1 cellular context compared by ENCODE assay signal in genomic region chr6:27267865-27268444, GRCh38.
TF ChIP-seq lines count a peak whose summit lies in the region.

No MANE protein-coding gene starts in this region.

TF ChIP-seq in WTC11, 78 proteins besides CTCF, POLR2A, EP300 and RAD21 (continued from another document):
- TF ChIP-seq ZNF232 (CRISPR knock-in tag; IDR thresholded peaks at IDR 0.05) (no peak), TEAD4 (CRISPR knock-in tag; IDR thresholded peaks at IDR 0.05) (no peak), ZMAT4 (CRISPR knock-in tag; IDR thresholded peaks at IDR 0.05) (no peak), MYBL2 (CRISPR knock-in tag; IDR thresholded peaks at IDR 0.05) (no peak), STAT6 (CRISPR knock-in tag; conservative IDR thresholded peaks at IDR 0.05; ENCODE audit: low read depth) (no peak), MAX (CRISPR knock-in tag; IDR thresholded peaks at IDR 0.05) (no peak), SMAD3 (CRISPR knock-in tag; IDR thresholded peaks at IDR 0.05; ENCODE audit: borderline replicate concordance) (no peak), ZNF512 (CRISPR knock-in tag; IDR thresholded peaks at IDR 0.05; ENCODE audit: borderline replicate concordance) (no peak), ELF4 (CRISPR knock-in tag; IDR thresholded peaks at IDR 0.05; ENCODE audit: low read depth) (no peak), ZNF396 (CRISPR knock-in tag; IDR thresholded peaks at IDR 0.05; ENCODE audit: borderline replicate concordance) (no peak)
- TF ChIP-seq, protein P1, sequence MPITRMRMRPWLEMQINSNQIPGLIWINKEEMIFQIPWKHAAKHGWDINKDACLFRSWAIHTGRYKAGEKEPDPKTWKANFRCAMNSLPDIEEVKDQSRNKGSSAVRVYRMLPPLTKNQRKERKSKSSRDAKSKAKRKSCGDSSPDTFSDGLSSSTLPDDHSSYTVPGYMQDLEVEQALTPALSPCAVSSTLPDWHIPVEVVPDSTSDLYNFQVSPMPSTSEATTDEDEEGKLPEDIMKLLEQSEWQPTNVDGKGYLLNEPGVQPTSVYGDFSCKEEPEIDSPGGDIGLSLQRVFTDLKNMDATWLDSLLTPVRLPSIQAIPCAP (CRISPR knock-in tag; IDR thresholded peaks at IDR 0.05) = no peak
